ENCODE assay signal across 32 cellular contexts in genomic region chr13:85373322-85373721, GRCh38.
"Had no signal": no experiment of that assay in that cellular context is flagged by ENCODE, and none has a peak within 500 bp of the region (broad histone marks: within the 10 kb centered on the region; RNA-seq: fewer than 3 reads in every experiment).

No MANE protein-coding gene starts in this region.

- DNase-seq: activated CD4-positive, alpha-beta memory T cell treated with anti-CD3 and anti-CD28 coated beads, Interleukin-2, amount 10 ng/mL, durations not matched to agents 7 days and 5 days; activated CD4-positive, alpha-beta T cell treated with anti-CD3 and anti-CD28 coated beads for 1 hour; activated CD4-positive, alpha-beta T cell treated with anti-CD3 and anti-CD28 coated beads for 48 hours; activated CD4-positive, CD25-positive, alpha-beta regulatory T cell; activated CD8-positive, alpha-beta memory T cell treated with anti-CD3 and anti-CD28 coated beads for 24 hours; activated CD8-positive, alpha-beta memory T cell treated with anti-CD3 and anti-CD28 coated beads, Interleukin-2, amount 10 ng/mL, durations not matched to agents 7 days and 5 days; activated CD8-positive, alpha-beta memory T cell treated with anti-CD3 and anti-CD28 coated beads, Interleukin-2, amount 50 U/mL, for 48 hours; activated effector memory CD4-positive, alpha-beta T cell treated with Interleukin-2 at 50 U/mL for 16 hours; activated naive CD4-positive, alpha-beta T cell treated with anti-CD3 and anti-CD28 coated beads, Interleukin-2, amount 10 ng/mL, durations not matched to agents 7 days and 5 days; activated naive CD8-positive, alpha-beta T cell treated with anti-CD3 and anti-CD28 coated beads, Interleukin-2, amount 50 U/mL, for 24 hours; activated T-cell treated with anti-CD3 and anti-CD28 coated beads, Interleukin-2, amount 50 U/mL, for 48 hours; anterior cingulate cortex; Kasumi-1; MM.1S; MV-4-11; NCI-H1092; NCI-H1436 treated with DMSO at 0.1 percent for 48 hours; NCI-H187; NCI-H2029 treated with DMSO at 0.1 percent for 48 hours; NCI-H2107; NCI-H2171; NCI-H510A; NCI-H526; NCI-H748 treated with DMSO at 0.1 percent for 48 hours; NK-92 treated with Interleukin-12 subunit alpha and Interleukin-12 subunit beta, amount 100 ng/mL, for 24 hours; Right ventricle myocardium superior; SW 1271; T-helper 1 cell; T-helper 2 cell; T-helper 9 cell; WERI-Rb-1 had no signal

- ATAC-seq: activated CD8-positive, alpha-beta memory T cell treated with anti-CD3 and anti-CD28 coated beads, Interleukin-2, amount 10 ng/mL, durations not matched to agents 7 days and 5 days; activated naive CD8-positive, alpha-beta T cell treated with anti-CD3 and anti-CD28 coated beads, Interleukin-2, amount 50 U/mL, for 24 hours had no signal

- H3K27ac ChIP-seq: cardiac muscle cell, WERI-Rb-1 had no signal

- H3K27me3 ChIP-seq: cardiac muscle cell had no signal

- H3K4me3 ChIP-seq: cardiac muscle cell had no signal

- H3K36me3 ChIP-seq: cardiac muscle cell, WERI-Rb-1 had no signal
